Comparison of ENCODE assay signal across 31 cellular contexts in genomic region chr10:113292743-113293142, GRCh38.
"Had no signal": no experiment of that assay in that cellular context is flagged by ENCODE, and none has a peak within 500 bp of the region (broad histone marks: within the 10 kb centered on the region; RNA-seq: fewer than 3 reads in every experiment).

No MANE protein-coding gene starts in this region.

- DNase-seq: activated CD4-positive, alpha-beta T cell treated with anti-CD3 and anti-CD28 coated beads for 36 hours; activated CD4-positive, alpha-beta T cell treated with anti-CD3 and anti-CD28 coated beads, Interleukin-2, amount 10 ng/mL, durations not matched to agents 7 days and 5 days; activated CD4-positive, alpha-beta T cell treated with anti-CD3 and anti-CD28 coated beads, Interleukin-2, amount 50 U/mL, for 48 hours; activated CD8-positive, alpha-beta memory T cell treated with anti-CD3 and anti-CD28 coated beads, Interleukin-2, amount 50 U/mL, for 4 hours; activated CD8-positive, alpha-beta T cell treated with anti-CD3 and anti-CD28 coated beads, Interleukin-2, amount 10 ng/mL, durations not matched to agents 7 days and 5 days; activated effector memory CD4-positive, alpha-beta T cell treated with Interleukin-2 at 50 U/mL for 16 hours; activated naive CD4-positive, alpha-beta T cell treated with anti-CD3 and anti-CD28 coated beads, Interleukin-2, amount 50 U/mL, for 16 hours; activated naive CD8-positive, alpha-beta T cell treated with anti-CD3 and anti-CD28 coated beads for 36 hours; activated T-cell treated with anti-CD3 and anti-CD28 coated beads, Interleukin-2, amount 50 U/mL, for 48 hours; amniotic stem cell; NCI-H1105; NCI-H1417 treated with DMSO at 0.1 percent for 48 hours; NCI-H187 treated with DMSO at 0.1 percent for 48 hours; NCI-H2081; NCI-H2171 treated with DMSO at 0.1 percent for 48 hours; NCI-H2227 treated with DMSO at 0.1 percent for 48 hours; NCI-H446; NCI-H510A treated with DMSO at 0.1 percent for 48 hours; NCI-H526 treated with DMSO at 0.1 percent for 48 hours; SHP77 treated with DMSO at 0.1 percent for 48 hours; SK-N-SH had no signal

- H3K4me3 Mint-ChIP-seq: activated CD4-positive, alpha-beta T cell treated with anti-CD3 and anti-CD28 coated beads for 36 hours; activated CD4-positive, alpha-beta T cell treated with anti-CD3 and anti-CD28 coated beads, Interleukin-2, amount 10 ng/mL, durations not matched to agents 7 days and 5 days; activated CD8-positive, alpha-beta T cell treated with anti-CD3 and anti-CD28 coated beads, Interleukin-2, amount 10 ng/mL, durations not matched to agents 7 days and 5 days; activated naive CD8-positive, alpha-beta T cell treated with anti-CD3 and anti-CD28 coated beads for 36 hours; central memory CD8-positive, alpha-beta T cell; T-helper 1 cell treated with Interleukin-12 subunit alpha and Interleukin-12 subunit beta and Interleukin-4 antibody, amounts not matched to agents 30 μg/mL and 1 μg/mL, for 36 hours; T-helper 2 cell treated with Interferon-gamma antibody and Interleukin-4, amounts not matched to agents 5 μg/mL and 100 μg/mL, for 36 hours; WTC11 had no signal

- ATAC-seq: activated CD4-positive, alpha-beta T cell treated with anti-CD3 and anti-CD28 coated beads for 36 hours; activated CD4-positive, CD25-positive, alpha-beta regulatory T cell treated with anti-CD3 and anti-CD28 coated beads, Interleukin-2, amount 50 U/mL, for 24 hours; activated CD8-positive, alpha-beta T cell treated with anti-CD3 and anti-CD28 coated beads, Interleukin-2, amount 10 ng/mL, durations not matched to agents 7 days and 5 days; K562; Panc1; WTC11 had no signal

- H3K36me3 ChIP-seq: ascending aorta, cardiac muscle cell, SJSA1 had no signal

- H3K36me3 Mint-ChIP-seq: activated naive CD8-positive, alpha-beta T cell treated with anti-CD3 and anti-CD28 coated beads for 36 hours; WTC11 had no signal

- H3K27ac Mint-ChIP-seq: activated CD4-positive, alpha-beta T cell treated with anti-CD3 and anti-CD28 coated beads for 36 hours; activated CD4-positive, alpha-beta T cell treated with anti-CD3 and anti-CD28 coated beads, Interleukin-2, amount 10 ng/mL, durations not matched to agents 7 days and 5 days; activated CD8-positive, alpha-beta T cell treated with anti-CD3 and anti-CD28 coated beads, Interleukin-2, amount 10 ng/mL, durations not matched to agents 7 days and 5 days; activated naive CD8-positive, alpha-beta T cell treated with anti-CD3 and anti-CD28 coated beads for 36 hours; T-helper 1 cell treated with Interleukin-12 subunit alpha and Interleukin-12 subunit beta and Interleukin-4 antibody, amounts not matched to agents 30 μg/mL and 1 μg/mL, for 36 hours; T-helper 2 cell treated with Interferon-gamma antibody and Interleukin-4, amounts not matched to agents 5 μg/mL and 100 μg/mL, for 36 hours; WTC11 had no signal

- H3K27ac ChIP-seq: ascending aorta, cardiac muscle cell, SJSA1 had no signal

- H3K9ac ChIP-seq: SK-N-SH had no signal

- H3K4me2 ChIP-seq: SK-N-SH had no signal

- H3K4me3 ChIP-seq: ascending aorta, cardiac muscle cell, K562, SJSA1 had no signal

- H3K4me1 Mint-ChIP-seq: activated CD4-positive, alpha-beta T cell treated with anti-CD3 and anti-CD28 coated beads for 36 hours; activated CD4-positive, alpha-beta T cell treated with anti-CD3 and anti-CD28 coated beads, Interleukin-2, amount 10 ng/mL, durations not matched to agents 7 days and 5 days; activated naive CD8-positive, alpha-beta T cell treated with anti-CD3 and anti-CD28 coated beads for 36 hours; central memory CD8-positive, alpha-beta T cell had no signal

- H3K9me3 Mint-ChIP-seq: activated CD4-positive, alpha-beta T cell treated with anti-CD3 and anti-CD28 coated beads, Interleukin-2, amount 10 ng/mL, durations not matched to agents 7 days and 5 days; activated naive CD8-positive, alpha-beta T cell treated with anti-CD3 and anti-CD28 coated beads for 36 hours; central memory CD8-positive, alpha-beta T cell; T-helper 1 cell treated with Interleukin-12 subunit alpha and Interleukin-12 subunit beta and Interleukin-4 antibody, amounts not matched to agents 30 μg/mL and 1 μg/mL, for 36 hours; T-helper 2 cell treated with Interferon-gamma antibody and Interleukin-4, amounts not matched to agents 5 μg/mL and 100 μg/mL, for 36 hours; WTC11 had no signal

- H3K4me1 ChIP-seq: ascending aorta had no signal

- H3K9me3 ChIP-seq: ascending aorta, SJSA1, SK-N-SH had no signal

- H3K27me3 ChIP-seq: ascending aorta, cardiac muscle cell, SJSA1 had no signal
